In the genomic region with DNA sequence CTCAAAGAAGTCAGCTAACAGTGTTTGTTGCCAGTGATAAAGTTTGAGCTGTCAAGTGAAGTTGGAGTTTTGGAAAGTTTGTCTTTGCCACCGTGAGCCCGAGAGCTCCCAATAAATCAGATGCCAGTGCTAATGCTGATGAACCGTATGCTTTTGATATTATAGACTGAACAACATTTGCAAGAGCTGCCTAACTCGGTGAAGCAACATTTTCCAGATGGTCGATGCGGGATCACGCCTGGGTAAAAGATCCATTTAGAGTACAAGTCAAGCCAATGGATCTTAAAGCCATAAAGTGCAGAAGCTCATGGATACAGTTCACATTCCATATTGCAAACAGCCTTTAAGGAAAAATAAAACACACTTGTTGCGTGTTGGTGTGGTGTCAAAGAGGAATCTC, we compare ENCODE assay signal across 22 cellular contexts. TPM values are rescaled to one million over a fixed set of nuclear protein-coding genes. Genes with fewer than 3 reads are reported as not detected.
"Had no signal": no experiment of that assay in that cellular context is flagged by ENCODE, and none has a peak within 500 bp of the region (broad histone marks: within the 10 kb centered on the region; RNA-seq: fewer than 3 reads in every experiment).

No MANE protein-coding gene starts in this region.

- H3K4me3 ChIP-seq: dorsolateral prefrontal cortex, heart left ventricle, prostate gland, right atrium auricular region, thoracic aorta, upper lobe of left lung had no signal

- H3K27me3 Mint-ChIP-seq: activated CD4-positive, alpha-beta T cell treated with anti-CD3 and anti-CD28 coated beads for 36 hours; activated CD8-positive, alpha-beta memory T cell treated with anti-CD3 and anti-CD28 coated beads, Interleukin-2, amount 10 ng/mL, durations not matched to agents 7 days and 5 days; activated naive CD8-positive, alpha-beta T cell treated with anti-CD3 and anti-CD28 coated beads, Interleukin-2, amount 10 ng/mL, durations not matched to agents 7 days and 5 days; brain had no signal

- ATAC-seq: activated CD4-positive, alpha-beta T cell treated with anti-CD3 and anti-CD28 coated beads for 36 hours; activated CD8-positive, alpha-beta memory T cell treated with anti-CD3 and anti-CD28 coated beads, Interleukin-2, amount 10 ng/mL, durations not matched to agents 7 days and 5 days; heart left ventricle; left ventricle myocardium superior; WTC11 had no signal

- H3K4me3 Mint-ChIP-seq: activated CD8-positive, alpha-beta memory T cell treated with anti-CD3 and anti-CD28 coated beads, Interleukin-2, amount 10 ng/mL, durations not matched to agents 7 days and 5 days; activated naive CD8-positive, alpha-beta T cell treated with anti-CD3 and anti-CD28 coated beads, Interleukin-2, amount 10 ng/mL, durations not matched to agents 7 days and 5 days; WTC11 had no signal

- H3K27me3 ChIP-seq: dorsolateral prefrontal cortex, heart left ventricle, right atrium auricular region, upper lobe of left lung had no signal

- H3K27ac ChIP-seq: dorsolateral prefrontal cortex, heart left ventricle, prostate gland, right atrium auricular region, thoracic aorta, upper lobe of left lung had no signal

- H3K9ac ChIP-seq: SK-N-SH had no signal

- H3K27ac Mint-ChIP-seq: activated CD8-positive, alpha-beta memory T cell treated with anti-CD3 and anti-CD28 coated beads, Interleukin-2, amount 10 ng/mL, durations not matched to agents 7 days and 5 days had no signal

- H3K9me3 Mint-ChIP-seq: activated naive CD8-positive, alpha-beta T cell treated with anti-CD3 and anti-CD28 coated beads, Interleukin-2, amount 10 ng/mL, durations not matched to agents 7 days and 5 days; brain; WTC11 had no signal

- DNase-seq: activated CD4-positive, alpha-beta T cell treated with anti-CD3 and anti-CD28 coated beads for 36 hours; activated CD4-positive, alpha-beta T cell treated with anti-CD3 and anti-CD28 coated beads, Interleukin-2, amount 50 U/mL, for 48 hours; activated CD8-positive, alpha-beta memory T cell treated with anti-CD3 and anti-CD28 coated beads, Interleukin-2, amount 10 ng/mL, durations not matched to agents 7 days and 5 days; activated effector memory CD4-positive, alpha-beta T cell treated with anti-CD3 and anti-CD28 coated beads, Interleukin-2, amount 50 U/mL, for 16 hours; activated naive CD8-positive, alpha-beta T cell treated with anti-CD3 and anti-CD28 coated beads, Interleukin-2, amount 10 ng/mL, durations not matched to agents 7 days and 5 days; activated T-cell treated with anti-CD3 and anti-CD28 coated beads, Interleukin-2, amount 50 U/mL, for 1 hour; caudate nucleus; dorsolateral prefrontal cortex; heart left ventricle; left ventricle myocardium superior; SK-N-SH; stimulated activated CD4-positive, alpha-beta T cell treated with anti-CD3 and anti-CD28 coated beads, Interleukin-2, amount 100 ng/mL, for 24 hours; upper lobe of left lung had no signal

- H3K4me2 ChIP-seq: SK-N-SH had no signal

RNA-seq across cellular contexts. Expression of a gene that starts 24.5 kb away (rescaled TPM):
- total RNA-seq: activated CD4-positive, alpha-beta T cell treated with anti-CD3 and anti-CD28 coated beads for 36 hours; activated CD8-positive, alpha-beta memory T cell treated with anti-CD3 and anti-CD28 coated beads, Interleukin-2, amount 10 ng/mL, durations not matched to agents 7 days and 5 days; activated naive CD8-positive, alpha-beta T cell treated with anti-CD3 and anti-CD28 coated beads, Interleukin-2, amount 10 ng/mL, durations not matched to agents 7 days and 5 days; epithelial cell of proximal tubule; frontal cortex; left ventricle myocardium superior; osteocyte; prostate gland; right atrium auricular region; skeletal muscle tissue; thoracic aorta; WTC11 had no signal
- polyA plus RNA-seq: SK-N-SH had no signal
